8 cellular contexts compared by ENCODE assay signal in genomic region chr5:128213340-128213739, GRCh38.
DNase-seq lines count a peak whose midpoint lies in the region; ATAC-seq and TF ChIP-seq lines count a peak whose summit lies in the region.

No MANE protein-coding gene starts in this region.

- H3K4me3 ChIP-seq in spleen: no peak overlapping the region

- ATAC-seq in HG03354 (IDR thresholded peaks at IDR 0.05; ENCODE audit: poor library complexity, severe bottlenecking, unreplicated experiment): peak; percentile 77

- TF ChIP-seq CTCF in GM10266 (IDR thresholded peaks at IDR 0.05; ENCODE audit: control insufficient read depth, insufficient read depth, low read depth, missing control alignments) (peak; percentile 75), spleen (IDR thresholded peaks at IDR 0.05 in 8 of 11, conservative IDR thresholded peaks at IDR 0.05 in 3 of 11) (peak in 9 of 11 experiments; percentile 11 to 52 (median 42))

- no peaks in the 10 kb centered on the region for H3K4me1 ChIP-seq in spleen

- intact Hi-C loops in spleen (cut with DNase I; ENCODE audit: low total_unique reads): no loop called here

- H3K27ac ChIP-seq in spleen: no peak overlapping the region

- DNase-seq in AG08395 (ENCODE audit: low spot score) (peak; percentile 61), GM10266 (ENCODE audit: extremely low spot score) (peak; percentile 31), NOMO-1 treated with DMSO at 0.1 percent for 48 hours (lab: John Stamatoyannopoulos, UW; ENCODE audit: unreplicated experiment) (peak; percentile 53), amniotic epithelial cell (ENCODE audit: low read depth) (peak; percentile 72), hippocampal formation (lab: John Stamatoyannopoulos, UW) (peak; percentile 33 to 64), spleen (no peak)
- no peak for DNase-seq in activated CD8-positive, alpha-beta memory T cell treated with anti-CD3 and anti-CD28 coated beads, Interleukin-2, amount 50 U/mL, for 4 hours

- 7 to 12% (median 11%) methylated on average over 4 of the region's 4 CpGs for WGBS in spleen, 5 donors

- no peaks in the 10 kb centered on the region for H3K36me3 ChIP-seq in spleen

- no peaks in the 10 kb centered on the region for H3K27me3 ChIP-seq in spleen (replicated peaks in 1 of 7)

- TF ChIP-seq POLR2A in spleen (IDR thresholded peaks at IDR 0.05): no peak

- H3K9me3 ChIP-seq in spleen: no peaks in the 10 kb centered on the region

Comparison
In these comparisons a context has a peak if more than half of its experiments do, and no peak if none do; other contexts are left out.
1. DNase-seq: peak in AG08395 (single experiment), GM10266 (single experiment), NOMO-1 treated with DMSO at 0.1 percent for 48 hours (single experiment), amniotic epithelial cell (single experiment) and hippocampal formation (2 of 2); none in spleen (single experiment) and activated CD8-positive, alpha-beta memory T cell treated with anti-CD3 and anti-CD28 coated beads, Interleukin-2, amount 50 U/mL, for 4 hours (single experiment).